20 cellular contexts compared by ENCODE assay signal in genomic region chr20:19341348-19342053, GRCh38.
DNase-seq lines count a peak whose midpoint lies in the region; ATAC-seq and TF ChIP-seq lines count a peak whose summit lies in the region.
"Had no signal": no experiment of that assay in that cellular context is flagged by ENCODE, and none has a peak within 500 bp of the region (broad histone marks: within the 10 kb centered on the region; RNA-seq: fewer than 3 reads in every experiment).

No MANE protein-coding gene starts in this region.

- no peaks in the 10 kb centered on the region for H3K27me3 ChIP-seq in esophagus muscularis mucosa
- H3K27me3 ChIP-seq in left lung, result no peaks in the 10 kb centered on the region
- no peaks in the 10 kb centered on the region for H3K27me3 ChIP-seq in sigmoid colon
- no peaks in the 10 kb centered on the region for H3K27me3 ChIP-seq in osteoblast (ENCODE audit: insufficient read depth, low read length)
- H3K27me3 ChIP-seq: BE2C, MG63 had no signal

- TF ChIP-seq EP300 in esophagus muscularis mucosa (IDR thresholded peaks at IDR 0.05) (peak; percentile 57), sigmoid colon (IDR thresholded peaks at IDR 0.05) (peak in 3 of 4 donors; percentile 13 to 62 (median 40))

- CTCF ChIA-PET in MCF 10A (lab: Yijun Ruan, JAX), result interaction anchor here (0.7 kb wide), 1 partner anchor 423 kb away, joined by 3 read pairs; no protein-coding TSS in a partner anchor

- no peaks in the 10 kb centered on the region for H3K79me2 ChIP-seq in osteoblast (ENCODE audit: insufficient read depth, low read length)

- H3K9me3 Mint-ChIP-seq in MCF 10A (ENCODE audit: unreplicated experiment), result peaks cover 10% of the 10 kb centered on the region

- H3K27ac Mint-ChIP-seq in MCF 10A (ENCODE audit: low read depth, unreplicated experiment), result no peak overlapping the region

- H3K27ac ChIP-seq in esophagus muscularis mucosa (replicated peaks in 1 of 4) (peak overlapping the region in 3 of 4 donors; percentile 20 to 53 (median 20)), left lung (no peak overlapping the region), sigmoid colon (peak overlapping the region in 3 of 4 donors; percentile 39 to 52 (median 49)), osteoblast (ENCODE audit: low read depth, low read length) (no peak overlapping the region)

- no peak overlapping the region for H3K4me3 Mint-ChIP-seq in MCF 10A (ENCODE audit: unreplicated experiment)

- POLR2A ChIA-PET in MCF 10A (lab: Yijun Ruan, JAX), result no interaction called here

- 59% methylated on average over 3 of the region's 3 CpGs for WGBS in esophagus muscularis mucosa
- WGBS in sigmoid colon, 2 donors, result 80 to 87% methylated on average over 3 of the region's 3 CpGs

- DNase-seq in LNCaP clone FGC (ENCODE audit: low read depth) (peak; percentile 60), esophagus muscularis mucosa (ENCODE audit: extremely low spot score) (no peak), left lung (peak in 1 of 2 donors; percentile 52), sigmoid colon (no peak), osteoblast (ENCODE audit: insufficient read length, low spot score, missing footprints) (no peak), foreskin melanocyte (no peak), MCF 10A (ENCODE audit: unreplicated experiment) (no peak), NCI-H2171 treated with DMSO at 0.1 percent for 48 hours (lab: John Stamatoyannopoulos, UW) (no peak)
- DNase-seq: BE2C, EL, GF-D8, Karpas-422, MG63, NCI-H1048, NCI-H1436 treated with DMSO at 0.1 percent for 48 hours, NCI-H2081, NCI-H2171, NCI-H526, SHP77 had no signal

- no peaks in the 10 kb centered on the region for H3K36me3 Mint-ChIP-seq in MCF 10A (ENCODE audit: insufficient read depth, unreplicated experiment)

- no TSS peak for BruUV-seq in MCF 10A (replicated peaks; lab: Mats Ljungman, UMichigan)

- H3K36me3 ChIP-seq in esophagus muscularis mucosa (no peaks in the 10 kb centered on the region), left lung (no peaks in the 10 kb centered on the region), sigmoid colon (no peaks in the 10 kb centered on the region), osteoblast (ENCODE audit: insufficient read depth, low read length) (no peaks in the 10 kb centered on the region)
- H3K36me3 ChIP-seq: BE2C, MG63 had no signal

- H3K27me3 Mint-ChIP-seq in MCF 10A (ENCODE audit: insufficient read depth, unreplicated experiment), result no peaks in the 10 kb centered on the region

- intact Hi-C loops in esophagus muscularis mucosa (cut with DNase I), result no loop called here
- intact Hi-C loops in left lung (cut with DNase I), result no loop called here
- intact Hi-C loops in sigmoid colon (cut with DNase I), result loop anchor here (5.0 kb wide), 1 partner anchor 54 kb away; no protein-coding TSS in a partner anchor
- intact Hi-C loops in MCF 10A (cut with micrococcal nuclease), result no loop called here

- H2AFZ ChIP-seq in osteoblast (ENCODE audit: low read length), result no peak overlapping the region

- no peaks in the 10 kb centered on the region for H3K4me1 Mint-ChIP-seq in MCF 10A (ENCODE audit: insufficient read depth, unreplicated experiment)

- no peak overlapping the region for H3K4me3 ChIP-seq in LNCaP clone FGC (ENCODE audit: low read depth, low read length)
- no peak overlapping the region for H3K4me3 ChIP-seq in esophagus muscularis mucosa
- no peak overlapping the region for H3K4me3 ChIP-seq in left lung
- H3K4me3 ChIP-seq in sigmoid colon, result no peak overlapping the region
- no peak overlapping the region for H3K4me3 ChIP-seq in osteoblast (ENCODE audit: insufficient read depth, low read length)
- H3K4me3 ChIP-seq: MG63 had no signal

- TF ChIP-seq CTCF in LNCaP clone FGC (IDR thresholded peaks at IDR 0.05; ENCODE audit: control insufficient read depth, extremely low read depth, insufficient read depth) (no peak), esophagus muscularis mucosa (IDR thresholded peaks at IDR 0.05) (no peak), left lung (IDR thresholded peaks at IDR 0.05) (no peak), sigmoid colon (IDR thresholded peaks at IDR 0.05) (no peak), osteoblast (IDR thresholded peaks at IDR 0.05; ENCODE audit: extremely low read depth, low read depth, low read length) (no peak), MCF 10A (IDR thresholded peaks at IDR 0.05; ENCODE audit: unreplicated experiment) (no peak)

- no peak overlapping the region for H3K4me2 ChIP-seq in osteoblast (ENCODE audit: insufficient read depth, low read length)

- no peak for TF ChIP-seq POLR2A in esophagus muscularis mucosa (IDR thresholded peaks at IDR 0.05; ENCODE audit: low read depth)
- no peak for TF ChIP-seq POLR2A in sigmoid colon (IDR thresholded peaks at IDR 0.05)

- ATAC-seq in left lung, result peak; percentile 95
- ATAC-seq: HCT116 had no signal

- H3K9me3 ChIP-seq in esophagus muscularis mucosa (no peaks in the 10 kb centered on the region), left lung (no peaks in the 10 kb centered on the region), sigmoid colon (no peaks in the 10 kb centered on the region), osteoblast (ENCODE audit: low read depth, low read length) (no peaks in the 10 kb centered on the region)
- H3K9me3 ChIP-seq: BE2C, MG63 had no signal

- H4K20me1 ChIP-seq in osteoblast (ENCODE audit: insufficient read depth, low read length), result no peaks in the 10 kb centered on the region

- H3K4me1 ChIP-seq in esophagus muscularis mucosa (peaks cover 5 to 23% (median 21%) of the 10 kb centered on the region in 4 donors), left lung (no peaks in the 10 kb centered on the region), sigmoid colon (peaks cover 0 to 48% (median 40%) of the 10 kb centered on the region in 4 donors), osteoblast (ENCODE audit: insufficient read depth, low read length) (no peaks in the 10 kb centered on the region)
- H3K4me1 ChIP-seq: BE2C had no signal

Comparison
In these comparisons a context has a peak if more than half of its experiments do, and no peak if none do; other contexts are left out.
1. H3K27ac ChIP-seq: peak in esophagus muscularis mucosa (3 of 4) and sigmoid colon (3 of 4); none in left lung (0 of 2) and osteoblast (single experiment).